ENCODE assay signal across 23 cellular contexts in the genomic region with DNA sequence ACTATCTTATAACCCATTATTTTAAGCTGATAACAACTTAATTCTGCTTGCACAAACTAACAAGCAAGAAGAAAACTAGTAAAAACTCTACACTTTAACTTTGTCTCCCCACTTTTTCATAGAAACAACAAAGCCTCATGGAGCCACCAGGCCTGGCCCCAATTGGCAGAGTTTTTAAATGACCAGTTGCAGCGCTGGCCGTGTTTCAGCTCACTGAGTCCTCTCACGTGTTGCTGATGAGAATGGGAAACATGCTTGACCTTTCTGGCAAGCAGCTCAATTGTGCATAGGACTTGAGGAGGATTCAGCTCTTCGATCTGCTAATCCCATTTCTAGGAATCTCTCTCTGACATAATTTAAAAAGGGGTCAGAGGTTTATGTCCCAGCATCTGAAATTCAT. TPM values are rescaled to one million over a fixed set of nuclear protein-coding genes. Genes with fewer than 3 reads are reported as not detected.
DNase-seq lines count a peak whose midpoint lies in the region; TF ChIP-seq lines count a peak whose summit lies in the region.
"Had no signal": no experiment of that assay in that cellular context is flagged by ENCODE, and none has a peak within 500 bp of the region (broad histone marks: within the 10 kb centered on the region; RNA-seq: fewer than 3 reads in every experiment).

No MANE protein-coding gene starts in this region.

- H3K27ac Mint-ChIP-seq in activated naive CD4-positive, alpha-beta T cell treated with anti-CD3 and anti-CD28 coated beads, Interleukin-2, amount 50 U/mL, for 24 hours = peak overlapping the region; percentile 4
- H3K27ac Mint-ChIP-seq in activated naive CD4-positive, alpha-beta T cell treated with anti-CD3 and anti-CD28 coated beads for 36 hours = no peak overlapping the region

- intact Hi-C loops in activated naive CD4-positive, alpha-beta T cell treated with anti-CD3 and anti-CD28 coated beads for 36 hours (cut with micrococcal nuclease) = no loop called here

- H3K27me3 Mint-ChIP-seq in activated naive CD4-positive, alpha-beta T cell treated with anti-CD3 and anti-CD28 coated beads, Interleukin-2, amount 50 U/mL, for 24 hours = no peaks in the 10 kb centered on the region
- H3K27me3 Mint-ChIP-seq in activated naive CD4-positive, alpha-beta T cell treated with anti-CD3 and anti-CD28 coated beads for 36 hours (ENCODE audit: low read depth) = no peaks in the 10 kb centered on the region

- no peaks in the 10 kb centered on the region for H3K4me1 ChIP-seq in osteoblast (ENCODE audit: insufficient read depth, low read length)

- H3K9me3 ChIP-seq in osteoblast (ENCODE audit: low read depth, low read length) = no peaks in the 10 kb centered on the region

- no peak overlapping the region for H2AFZ ChIP-seq in osteoblast (ENCODE audit: low read length)

- TF ChIP-seq CTCF in osteoblast (IDR thresholded peaks at IDR 0.05; ENCODE audit: extremely low read depth, low read depth, low read length) = no peak

- H3K27ac ChIP-seq in osteoblast (ENCODE audit: low read depth, low read length) = no peak overlapping the region

- no peak for DNase-seq in activated naive CD4-positive, alpha-beta T cell treated with anti-CD3 and anti-CD28 coated beads for 36 hours
- peak; percentile 40 for DNase-seq in dermis blood vessel endothelial cell
- peak; percentile 23 for DNase-seq in osteoblast (ENCODE audit: insufficient read length, low spot score, missing footprints)
- no peak for DNase-seq in T-helper 2 cell
- DNase-seq in D341Med (ENCODE audit: low spot score) = no peak
- DNase-seq in SW 1271 (lab: John Stamatoyannopoulos, UW) = no peak
- DNase-seq: 8988T, ACHN, Calu3, DMS153, HCEC 1CT, KBM-7, MV-4-11, NCI-H1105, NCI-H1436 treated with DMSO at 0.1 percent for 48 hours, NCI-H187 treated with DMSO at 0.1 percent for 48 hours, NCI-H446 treated with DMSO at 0.1 percent for 48 hours, NCI-H526, RPMI8226, SHP77 had no signal

- no peaks in the 10 kb centered on the region for H3K36me3 ChIP-seq in osteoblast (ENCODE audit: insufficient read depth, low read length)

- no peak overlapping the region for H3K4me2 ChIP-seq in osteoblast (ENCODE audit: insufficient read depth, low read length)

- CTCF ChIA-PET in activated naive CD4-positive, alpha-beta T cell treated with anti-CD3 and anti-CD28 coated beads for 36 hours (lab: Charles Lee) = interaction anchor here (0.6 kb wide), 1 partner anchor 290 kb away, joined by 3 read pairs; no protein-coding TSS in a partner anchor

- H3K36me3 Mint-ChIP-seq in activated naive CD4-positive, alpha-beta T cell treated with anti-CD3 and anti-CD28 coated beads, Interleukin-2, amount 50 U/mL, for 24 hours = peaks cover 1% of the 10 kb centered on the region
- H3K36me3 Mint-ChIP-seq in activated naive CD4-positive, alpha-beta T cell treated with anti-CD3 and anti-CD28 coated beads for 36 hours (ENCODE audit: low read depth) = no peaks in the 10 kb centered on the region

- H3K9me3 Mint-ChIP-seq in activated naive CD4-positive, alpha-beta T cell treated with anti-CD3 and anti-CD28 coated beads, Interleukin-2, amount 50 U/mL, for 24 hours = peaks cover 5% of the 10 kb centered on the region
- H3K9me3 Mint-ChIP-seq in activated naive CD4-positive, alpha-beta T cell treated with anti-CD3 and anti-CD28 coated beads for 36 hours = peaks cover 2% of the 10 kb centered on the region

- peaks cover 5% of the 10 kb centered on the region for H3K27me3 ChIP-seq in osteoblast (ENCODE audit: insufficient read depth, low read length)

- H3K4me1 Mint-ChIP-seq in activated naive CD4-positive, alpha-beta T cell treated with anti-CD3 and anti-CD28 coated beads, Interleukin-2, amount 50 U/mL, for 24 hours = peaks cover 23% of the 10 kb centered on the region
- peaks cover 8% of the 10 kb centered on the region for H3K4me1 Mint-ChIP-seq in activated naive CD4-positive, alpha-beta T cell treated with anti-CD3 and anti-CD28 coated beads for 36 hours (ENCODE audit: low read depth)

- H4K20me1 ChIP-seq in osteoblast (ENCODE audit: insufficient read depth, low read length) = no peaks in the 10 kb centered on the region

- H3K4me3 ChIP-seq in osteoblast (ENCODE audit: insufficient read depth, low read length) = no peak overlapping the region

- no peak overlapping the region for H3K4me3 Mint-ChIP-seq in activated naive CD4-positive, alpha-beta T cell treated with anti-CD3 and anti-CD28 coated beads, Interleukin-2, amount 50 U/mL, for 24 hours
- H3K4me3 Mint-ChIP-seq in activated naive CD4-positive, alpha-beta T cell treated with anti-CD3 and anti-CD28 coated beads for 36 hours = no peak overlapping the region

- H3K79me2 ChIP-seq in osteoblast (ENCODE audit: insufficient read depth, low read length) = no peaks in the 10 kb centered on the region

RNA-seq across cellular contexts. Expression of a gene that starts 24.5 kb away (rescaled TPM):
- under 1 TPM in 1 of 2 experiments, not detected in 1; 0.27 TPM for total RNA-seq in activated naive CD4-positive, alpha-beta T cell treated with anti-CD3 and anti-CD28 coated beads for 36 hours
- total RNA-seq in dermis blood vessel endothelial cell (not detected in 2 replicates), osteoblast (0.36 TPM in 1 of 2 replicates, not detected in the other)
- total RNA-seq: Calu3, LHCN-M2, MCF 10A had no signal

Comparison
In these comparisons a context has a peak if more than half of its experiments do, and no peak if none do; other contexts are left out.
1. DNase-seq: peak in dermis blood vessel endothelial cell (single experiment) and osteoblast (single experiment); none in activated naive CD4-positive, alpha-beta T cell treated with anti-CD3 and anti-CD28 coated beads for 36 hours (single experiment), T-helper 2 cell (0 of 5), D341Med (single experiment) and SW 1271 (0 of 2).